15 cellular contexts compared by ENCODE assay signal in genomic region chr18:48024009-48024512, GRCh38.
DNase-seq lines count a peak whose midpoint lies in the region; ATAC-seq and TF ChIP-seq lines count a peak whose summit lies in the region.
"Had no signal": no experiment of that assay in that cellular context is flagged by ENCODE, and none has a peak within 500 bp of the region (broad histone marks: within the 10 kb centered on the region; RNA-seq: fewer than 3 reads in every experiment).

No MANE protein-coding gene starts in this region.

- H3K4me3 ChIP-seq in breast epithelium (no peak overlapping the region), body of pancreas (no peak overlapping the region)
- H3K4me3 ChIP-seq: BLaER1, GM12878, lung had no signal

- no peak for ATAC-seq in T-cell (replicated peaks in 1 of 4)
- ATAC-seq in body of pancreas = no peak
- ATAC-seq: effector memory CD8-positive, alpha-beta T cell had no signal

- WGBS in body of pancreas, 2 donors = 69 to 75% methylated on average over 2 to 3 of the region's 4 CpGs

- H3K9me3 ChIP-seq in breast epithelium (no peaks in the 10 kb centered on the region), body of pancreas (no peaks in the 10 kb centered on the region)
- H3K9me3 ChIP-seq: BLaER1 had no signal

- CTCF ChIA-PET in T-cell (lab: Charles Lee) = no interaction called here

- DNase-seq in activated effector memory CD4-positive, alpha-beta T cell treated with anti-CD3 and anti-CD28 coated beads, Interleukin-2, amount 50 U/mL, for 16 hours = peak; percentile 30
- no peak for DNase-seq in activated effector memory CD4-positive, alpha-beta T cell treated with Interleukin-2 at 50 U/mL for 16 hours
- DNase-seq in breast epithelium (ENCODE audit: low spot score in 2 of 2) = no peak
- no peak for DNase-seq in type B pancreatic cell (ENCODE audit: extremely low spot score, unreplicated experiment)
- DNase-seq in SIG-M5 (lab: John Stamatoyannopoulos, UW) = no peak
- DNase-seq in T-cell = no peak
- no peak for DNase-seq in body of pancreas
- DNase-seq: amniotic stem cell; effector memory CD8-positive, alpha-beta T cell had no signal

- H3K4me1 Mint-ChIP-seq in nephron (peaks cover 71% of the 10 kb centered on the region), type B pancreatic cell (ENCODE audit: unreplicated experiment) (peaks cover 18% of the 10 kb centered on the region), T-cell (no peaks in the 10 kb centered on the region)

- intact Hi-C loops in breast epithelium (cut with DNase I; ENCODE audit: low total_unique reads) = no loop called here
- intact Hi-C loops in body of pancreas (cut with DNase I) = loop anchor here (10.0 kb wide), 1 partner anchor 249 kb away; no protein-coding TSS in a partner anchor

- TF ChIP-seq POLR2A in breast epithelium (IDR thresholded peaks at IDR 0.05) = no peak
- no peak for TF ChIP-seq POLR2A in body of pancreas (IDR thresholded peaks at IDR 0.05)

- H3K27ac ChIP-seq in breast epithelium (peak overlapping the region; percentile 64 to 75), body of pancreas (no peak overlapping the region)
- H3K27ac ChIP-seq: BLaER1 had no signal

- no peak for TF ChIP-seq CTCF in breast epithelium (IDR thresholded peaks at IDR 0.05)
- TF ChIP-seq CTCF in nephron (IDR thresholded peaks at IDR 0.05; ENCODE audit: unreplicated experiment in 3 of 3) = no peak
- TF ChIP-seq CTCF in type B pancreatic cell (conservative IDR thresholded peaks at IDR 0.05) = no peak
- no peak for TF ChIP-seq CTCF in body of pancreas (IDR thresholded peaks at IDR 0.05)

- POLR2A ChIA-PET in T-cell (lab: Charles Lee) = no interaction called here

- peaks cover 3% of the 10 kb centered on the region for H3K36me3 Mint-ChIP-seq in nephron (ENCODE audit: low read depth)
- no peaks in the 10 kb centered on the region for H3K36me3 Mint-ChIP-seq in type B pancreatic cell
- H3K36me3 Mint-ChIP-seq in T-cell = no peaks in the 10 kb centered on the region
- H3K36me3 Mint-ChIP-seq: IgD-negative memory B cell had no signal

- H3K9me3 Mint-ChIP-seq in nephron (no peaks in the 10 kb centered on the region), type B pancreatic cell (no peaks in the 10 kb centered on the region), T-cell (no peaks in the 10 kb centered on the region)
- H3K9me3 Mint-ChIP-seq: effector memory CD8-positive, alpha-beta T cell; IgD-negative memory B cell; stimulated activated naive CD8-positive, alpha-beta T cell treated with anti-CD3 and anti-CD28 coated beads, Interleukin-15, Interleukin-2, amounts not matched to agents 100 ng/mL and 50 ng/mL, for 24 hours had no signal

- no peak overlapping the region for H3K4me3 Mint-ChIP-seq in nephron
- no peak overlapping the region for H3K4me3 Mint-ChIP-seq in type B pancreatic cell
- no peak overlapping the region for H3K4me3 Mint-ChIP-seq in T-cell
- H3K4me3 Mint-ChIP-seq: effector memory CD8-positive, alpha-beta T cell; stimulated activated naive CD8-positive, alpha-beta T cell treated with anti-CD3 and anti-CD28 coated beads, Interleukin-15, Interleukin-2, amounts not matched to agents 100 ng/mL and 50 ng/mL, for 24 hours had no signal

- H3K36me3 ChIP-seq in breast epithelium (no peaks in the 10 kb centered on the region), body of pancreas (replicated peaks in 1 of 2; ENCODE audit: insufficient read depth in 1 of 2, low read depth in 2 of 2) (no peaks in the 10 kb centered on the region)
- H3K36me3 ChIP-seq: BLaER1 had no signal

- H3K27ac Mint-ChIP-seq in nephron (peak overlapping the region; percentile 36 to 79 (median 73)), type B pancreatic cell (peak overlapping the region; percentile 41), T-cell (no peak overlapping the region)
- H3K27ac Mint-ChIP-seq: effector memory CD8-positive, alpha-beta T cell; IgD-negative memory B cell; stimulated activated naive CD8-positive, alpha-beta T cell treated with anti-CD3 and anti-CD28 coated beads, Interleukin-15, Interleukin-2, amounts not matched to agents 100 ng/mL and 50 ng/mL, for 24 hours had no signal

- H3K27me3 Mint-ChIP-seq in nephron (ENCODE audit: low read depth) = peaks cover 13% of the 10 kb centered on the region
- peaks cover 17% of the 10 kb centered on the region for H3K27me3 Mint-ChIP-seq in type B pancreatic cell
- peaks cover 20 to 41% of the 10 kb centered on the region in 2 donors for H3K27me3 Mint-ChIP-seq in T-cell

- H3K27me3 ChIP-seq in breast epithelium = no peaks in the 10 kb centered on the region
- H3K27me3 ChIP-seq in body of pancreas = no peaks in the 10 kb centered on the region
- H3K27me3 ChIP-seq: BLaER1 had no signal

- H3K4me1 ChIP-seq in breast epithelium (peaks cover 0 to 18% of the 10 kb centered on the region in 2 donors), body of pancreas (no peaks in the 10 kb centered on the region)

Comparison
In these comparisons a context has a peak if more than half of its experiments do, and no peak if none do; other contexts are left out.
1. H3K27ac ChIP-seq: peak in breast epithelium (2 of 2); none in body of pancreas (0 of 4).
2. H3K27ac Mint-ChIP-seq: peak in nephron (3 of 3) and type B pancreatic cell (single experiment); none in T-cell (0 of 2).